In the genomic region with DNA sequence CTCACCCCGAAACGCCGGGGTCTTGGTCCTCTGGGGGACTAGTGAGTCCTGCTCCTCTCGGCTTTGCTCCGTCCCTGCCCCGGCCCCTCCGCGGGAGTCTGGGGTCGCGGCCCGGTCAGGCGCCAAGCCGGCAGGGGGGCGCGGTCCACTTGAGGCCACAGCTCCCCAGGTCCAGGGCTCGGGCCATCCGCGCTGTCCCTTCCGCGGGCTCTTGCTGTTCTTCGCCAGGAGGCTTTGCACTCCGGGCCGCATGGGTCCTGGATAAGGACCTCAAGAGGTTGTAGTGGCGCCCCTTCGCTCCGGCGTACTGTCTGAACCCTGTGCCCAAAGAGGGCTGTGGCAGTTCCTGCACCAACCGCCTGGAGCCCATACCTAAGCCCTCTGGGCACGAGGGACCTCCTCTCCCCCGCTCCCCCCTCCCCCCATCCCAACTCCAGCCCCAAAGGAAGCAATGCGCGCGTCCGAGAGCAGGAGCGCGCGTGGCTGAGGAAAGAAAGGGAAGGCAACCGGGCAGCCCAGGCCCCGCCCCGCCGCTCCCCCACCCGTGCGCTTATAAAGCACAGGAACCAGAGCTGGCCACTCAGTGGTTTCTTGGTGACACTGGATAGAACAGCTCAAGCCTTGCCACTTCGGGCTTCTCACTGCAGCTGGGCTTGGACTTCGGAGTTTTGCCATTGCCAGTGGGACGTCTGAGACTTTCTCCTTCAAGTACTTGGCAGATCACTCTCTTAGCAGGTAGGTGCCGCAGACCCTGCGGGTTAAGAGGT, we compare ENCODE assay signal across 8 cellular contexts. TPM values are rescaled to one million over a fixed set of nuclear protein-coding genes. Genes with fewer than 3 reads are reported as not detected.
DNase-seq lines count a peak whose midpoint lies in the region; ATAC-seq and TF ChIP-seq lines count a peak whose summit lies in the region.

A gene with protein sequence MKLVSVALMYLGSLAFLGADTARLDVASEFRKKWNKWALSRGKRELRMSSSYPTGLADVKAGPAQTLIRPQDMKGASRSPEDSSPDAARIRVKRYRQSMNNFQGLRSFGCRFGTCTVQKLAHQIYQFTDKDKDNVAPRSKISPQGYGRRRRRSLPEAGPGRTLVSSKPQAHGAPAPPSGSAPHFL (plus strand): TSS at position 579 of the 767 bp plus-strand sequence. CDS start 628 bp downstream, outside the sequence.

- DNase-seq in NCI-H2081 (lab: John Stamatoyannopoulos, UW) (peak; percentile 44 to 63), NCI-H2081 treated with DMSO at 0.1 percent for 48 hours (lab: John Stamatoyannopoulos, UW) (no peak), LHCN-M2 (ENCODE audit: low read depth) (peak; percentile 97), T-helper 9 cell (peak; percentile 38), dorsolateral prefrontal cortex (peak in 9 of 10 donors; percentile 53 to 81 (median 70)), left kidney (ENCODE audit: low read depth, low spot score) (peak; percentile 92)
- peak; percentile 53 for DNase-seq in stimulated activated CD4-positive, alpha-beta T cell treated with anti-CD3 and anti-CD28 coated beads, Interleukin-15, amount 100 ng/mL, for 24 hours

- intact Hi-C loops in dorsolateral prefrontal cortex (cut with DNase I): loop anchor here (2.0 to 5.0 kb wide), 5 partner anchors 97 to 547 kb away; no protein-coding TSS in a partner anchor

- H3K4me3 ChIP-seq in dorsolateral prefrontal cortex: peak within 1 kb of the TSS; percentile 57 to 90 (median 76)

- peaks cover 0 to 6% (median 0%) of the 10 kb centered on the region in 45 donors for H3K27me3 ChIP-seq in dorsolateral prefrontal cortex

- ATAC-seq in HG02973 (IDR thresholded peaks at IDR 0.05; ENCODE audit: unreplicated experiment): no peak

- peak in 55 of 56 donors; percentile 9 to 74 (median 58) for TF ChIP-seq CTCF in dorsolateral prefrontal cortex (IDR thresholded peaks at IDR 0.05 in 54 of 56, conservative IDR thresholded peaks at IDR 0.05 in 2 of 56; ENCODE audit: low read depth in 1 of 56, partially characterized antibody in 56 of 56)

- peak within 1 kb of the TSS in 50 of 59 donors; percentile 4 to 95 (median 73) for H3K27ac ChIP-seq in dorsolateral prefrontal cortex

RNA-seq across cellular contexts. Expression of the gene that starts here (rescaled TPM):
- 160 and 164 TPM in 2 replicates for total RNA-seq in LHCN-M2 (2014; rRNA removed)
- 146 TPM for polyA plus RNA-seq in LHCN-M2 (2012)
- total RNA-seq in dorsolateral prefrontal cortex: 100 to 1,000 TPM in 2 of 120 experiments, 10 to 100 TPM in 69, 1 to 10 TPM in 49; 1.8 to 125 (median 11.4) TPM
